20 cellular contexts compared by ENCODE assay signal in the genomic region with DNA sequence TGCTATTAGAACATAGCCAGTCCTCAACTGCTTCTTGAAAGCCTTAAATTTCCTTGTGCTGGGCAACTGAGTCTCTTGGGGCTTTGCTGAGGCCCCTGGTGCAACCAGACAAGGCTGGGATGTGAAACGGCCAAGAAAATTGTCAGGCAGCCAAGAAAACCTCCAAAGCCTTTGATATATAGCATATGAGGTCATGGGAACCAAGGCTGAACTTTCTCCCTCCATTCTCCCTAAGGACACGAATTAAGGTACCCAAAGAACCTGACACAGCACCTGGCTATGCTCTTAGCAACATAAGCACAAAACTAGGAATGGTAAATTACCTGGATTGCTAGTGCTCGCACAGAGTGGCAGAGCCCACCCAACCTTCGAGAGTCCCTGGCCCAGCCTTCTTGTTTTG.
DNase-seq lines count a peak whose midpoint lies in the region; ATAC-seq and TF ChIP-seq lines count a peak whose summit lies in the region.
"Had no signal": no experiment of that assay in that cellular context is flagged by ENCODE, and none has a peak within 500 bp of the region (broad histone marks: within the 10 kb centered on the region; RNA-seq: fewer than 3 reads in every experiment).

No MANE protein-coding gene starts in this region.

- no peaks in the 10 kb centered on the region for H3K36me3 ChIP-seq in SK-N-SH (replicated peaks in 1 of 2; ENCODE audit: control insufficient read depth in 1 of 2, insufficient read depth in 2 of 2, low read length in 1 of 2)
- H3K36me3 ChIP-seq: colonic mucosa, heart right ventricle, right lobe of liver had no signal

- WGBS in SK-N-SH (ENCODE audit: low lambda C conversion rate), result 28% methylated on average over 4 of the region's 4 CpGs

- CTCF ChIA-PET in SK-N-SH (lab: Yijun Ruan, JAX), result no interaction called here

- no peak for TF ChIP-seq EP300 in SK-N-SH (IDR thresholded peaks at IDR 0.05; ENCODE audit: borderline replicate concordance in 1 of 2, low read depth in 1 of 2, low read length in 1 of 2)

- no peaks in the 10 kb centered on the region for H3F3A ChIP-seq in SK-N-SH (replicated peaks; ENCODE audit: insufficient read depth)

- no peak overlapping the region for H3K9ac ChIP-seq in SK-N-SH

- H3K4me2 ChIP-seq in SK-N-SH, result no peak overlapping the region

- TF ChIP-seq RAD21 in SK-N-SH (IDR thresholded peaks at IDR 0.05; ENCODE audit: low read length), result no peak

- no peaks in the 10 kb centered on the region for H4K20me1 ChIP-seq in SK-N-SH (ENCODE audit: insufficient read depth)

- DNase-seq in SK-N-SH (no peak), NCI-H774 (lab: John Stamatoyannopoulos, UW) (peak; percentile 3), fibroblast of the aortic adventitia (ENCODE audit: low read depth) (peak; percentile 2), skeletal muscle cell (ENCODE audit: low read depth) (peak; percentile 1), GDM1 (lab: John Stamatoyannopoulos, UW) (no peak)
- DNase-seq: activated CD4-positive, alpha-beta T cell treated with anti-CD3 and anti-CD28 coated beads for 1 hour; activated naive CD4-positive, alpha-beta T cell treated with anti-CD3 and anti-CD28 coated beads for 36 hours; activated T-cell treated with anti-CD3 and anti-CD28 coated beads, Interleukin-2, amount 50 U/mL, for 48 hours; colonic mucosa; endodermal cell; IMR-90; NCI-H187 treated with DMSO at 0.1 percent for 48 hours; NCI-H510A treated with DMSO at 0.1 percent for 48 hours; right lobe of liver; stimulated activated CD4-positive, alpha-beta T cell treated with anti-CD3 and anti-CD28 coated beads, Interleukin-15, amount 100 ng/mL, for 24 hours had no signal

- H3K4me3 ChIP-seq in SK-N-SH (ENCODE audit: low read depth in 2 of 2, low read length in 1 of 2), result no peak overlapping the region
- no peak overlapping the region for H3K4me3 ChIP-seq in fibroblast of the aortic adventitia (ENCODE audit: low read depth, low read length)
- H3K4me3 ChIP-seq in skeletal muscle cell (ENCODE audit: low read depth, low read length), result no peak overlapping the region
- H3K4me3 ChIP-seq: colonic mucosa, heart right ventricle, right lobe of liver had no signal

- no peaks in the 10 kb centered on the region for H3K9me2 ChIP-seq in SK-N-SH

- H3K4me1 ChIP-seq in SK-N-SH (ENCODE audit: control insufficient read depth in 1 of 2, insufficient read depth in 2 of 2, low read depth in 1 of 2, low read length in 1 of 2), result no peaks in the 10 kb centered on the region
- H3K4me1 ChIP-seq: colonic mucosa, right lobe of liver had no signal

- TF ChIP-seq CTCF in SK-N-SH (IDR thresholded peaks at IDR 0.05) (no peak), fibroblast of the aortic adventitia (IDR thresholded peaks at IDR 0.05; ENCODE audit: insufficient read depth, low read length) (no peak)

- H3K27me3 ChIP-seq in SK-N-SH (ENCODE audit: insufficient read depth), result no peaks in the 10 kb centered on the region
- H3K27me3 ChIP-seq: colonic mucosa, heart right ventricle, right lobe of liver had no signal

- no peak for ATAC-seq in SK-N-SH treated with all-trans-retinoic acid at 6 μM for 48 hours
- ATAC-seq in HG02759 (IDR thresholded peaks at IDR 0.05; ENCODE audit: unreplicated experiment), result no peak
- ATAC-seq in HG02763 (IDR thresholded peaks at IDR 0.05; ENCODE audit: unreplicated experiment), result no peak
- ATAC-seq: right lobe of liver had no signal

- POLR2A ChIA-PET in SK-N-SH (lab: Yijun Ruan, JAX), result no interaction called here

- H3K27ac ChIP-seq in SK-N-SH (ENCODE audit: low read depth in 2 of 2, low read length in 1 of 2), result no peak overlapping the region
- H3K27ac ChIP-seq: C4-2B, colonic mucosa, right lobe of liver had no signal

- H2AFZ ChIP-seq in SK-N-SH (ENCODE audit: low read depth), result no peak overlapping the region

- H3K9me3 ChIP-seq in SK-N-SH, result no peaks in the 10 kb centered on the region
- H3K9me3 ChIP-seq: colonic mucosa, heart right ventricle, right lobe of liver had no signal

- H3K79me2 ChIP-seq in SK-N-SH (ENCODE audit: insufficient read depth), result no peaks in the 10 kb centered on the region

TF ChIP-seq in SK-N-SH, 30 proteins besides CTCF, POLR2A, EP300 and RAD21:
- TF ChIP-seq FOXM1 (IDR thresholded peaks at IDR 0.05; ENCODE audit: low read depth), result no peak
- TF ChIP-seq, protein P1, sequence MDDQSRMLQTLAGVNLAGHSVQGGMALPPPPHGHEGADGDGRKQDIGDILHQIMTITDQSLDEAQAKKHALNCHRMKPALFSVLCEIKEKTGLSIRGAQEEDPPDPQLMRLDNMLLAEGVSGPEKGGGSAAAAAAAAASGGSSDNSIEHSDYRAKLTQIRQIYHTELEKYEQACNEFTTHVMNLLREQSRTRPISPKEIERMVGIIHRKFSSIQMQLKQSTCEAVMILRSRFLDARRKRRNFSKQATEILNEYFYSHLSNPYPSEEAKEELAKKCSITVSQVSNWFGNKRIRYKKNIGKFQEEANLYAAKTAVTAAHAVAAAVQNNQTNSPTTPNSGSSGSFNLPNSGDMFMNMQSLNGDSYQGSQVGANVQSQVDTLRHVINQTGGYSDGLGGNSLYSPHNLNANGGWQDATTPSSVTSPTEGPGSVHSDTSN (IDR thresholded peaks at IDR 0.05), result peak; percentile 26; the same call in 1 of the 2 replicates

TF ChIP-seq in SK-N-SH treated with all-trans-retinoic acid at 6 μM for 48 hours, 23 proteins besides CTCF, POLR2A, EP300 and RAD21:
- TF ChIP-seq BACH2 (CRISPR knock-in tag; IDR thresholded peaks at IDR 0.05; ENCODE audit: borderline replicate concordance) (no peak), ISL1 (CRISPR knock-in tag; IDR thresholded peaks at IDR 0.05) (no peak), ZFP30 (CRISPR knock-in tag; IDR thresholded peaks at IDR 0.05) (no peak), TCF4 (CRISPR knock-in tag; IDR thresholded peaks at IDR 0.05; ENCODE audit: borderline replicate concordance) (no peak), ZC3H10 (CRISPR knock-in tag; IDR thresholded peaks at IDR 0.05) (no peak), ZNF8 (CRISPR knock-in tag; IDR thresholded peaks at IDR 0.05) (no peak)
- TF ChIP-seq, protein P2, sequence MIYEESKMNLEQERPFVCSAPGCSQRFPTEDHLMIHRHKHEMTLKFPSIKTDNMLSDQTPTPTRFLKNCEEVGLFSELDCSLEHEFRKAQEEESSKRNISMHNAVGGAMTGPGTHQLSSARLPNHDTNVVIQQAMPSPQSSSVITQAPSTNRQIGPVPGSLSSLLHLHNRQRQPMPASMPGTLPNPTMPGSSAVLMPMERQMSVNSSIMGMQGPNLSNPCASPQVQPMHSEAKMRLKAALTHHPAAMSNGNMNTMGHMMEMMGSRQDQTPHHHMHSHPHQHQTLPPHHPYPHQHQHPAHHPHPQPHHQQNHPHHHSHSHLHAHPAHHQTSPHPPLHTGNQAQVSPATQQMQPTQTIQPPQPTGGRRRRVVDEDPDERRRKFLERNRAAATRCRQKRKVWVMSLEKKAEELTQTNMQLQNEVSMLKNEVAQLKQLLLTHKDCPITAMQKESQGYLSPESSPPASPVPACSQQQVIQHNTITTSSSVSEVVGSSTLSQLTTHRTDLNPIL (CRISPR knock-in tag; IDR thresholded peaks at IDR 0.05; ENCODE audit: low read depth), result no peak
- TF ChIP-seq, protein P3, sequence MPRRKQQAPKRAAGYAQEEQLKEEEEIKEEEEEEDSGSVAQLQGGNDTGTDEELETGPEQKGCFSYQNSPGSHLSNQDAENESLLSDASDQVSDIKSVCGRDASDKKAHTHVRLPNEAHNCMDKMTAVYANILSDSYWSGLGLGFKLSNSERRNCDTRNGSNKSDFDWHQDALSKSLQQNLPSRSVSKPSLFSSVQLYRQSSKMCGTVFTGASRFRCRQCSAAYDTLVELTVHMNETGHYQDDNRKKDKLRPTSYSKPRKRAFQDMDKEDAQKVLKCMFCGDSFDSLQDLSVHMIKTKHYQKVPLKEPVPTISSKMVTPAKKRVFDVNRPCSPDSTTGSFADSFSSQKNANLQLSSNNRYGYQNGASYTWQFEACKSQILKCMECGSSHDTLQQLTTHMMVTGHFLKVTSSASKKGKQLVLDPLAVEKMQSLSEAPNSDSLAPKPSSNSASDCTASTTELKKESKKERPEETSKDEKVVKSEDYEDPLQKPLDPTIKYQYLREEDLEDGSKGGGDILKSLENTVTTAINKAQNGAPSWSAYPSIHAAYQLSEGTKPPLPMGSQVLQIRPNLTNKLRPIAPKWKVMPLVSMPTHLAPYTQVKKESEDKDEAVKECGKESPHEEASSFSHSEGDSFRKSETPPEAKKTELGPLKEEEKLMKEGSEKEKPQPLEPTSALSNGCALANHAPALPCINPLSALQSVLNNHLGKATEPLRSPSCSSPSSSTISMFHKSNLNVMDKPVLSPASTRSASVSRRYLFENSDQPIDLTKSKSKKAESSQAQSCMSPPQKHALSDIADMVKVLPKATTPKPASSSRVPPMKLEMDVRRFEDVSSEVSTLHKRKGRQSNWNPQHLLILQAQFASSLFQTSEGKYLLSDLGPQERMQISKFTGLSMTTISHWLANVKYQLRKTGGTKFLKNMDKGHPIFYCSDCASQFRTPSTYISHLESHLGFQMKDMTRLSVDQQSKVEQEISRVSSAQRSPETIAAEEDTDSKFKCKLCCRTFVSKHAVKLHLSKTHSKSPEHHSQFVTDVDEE (CRISPR knock-in tag; IDR thresholded peaks at IDR 0.05), result no peak
TF ChIP-seq in SK-N-SH treated with all-trans-retinoic acid at 6 μM for 48 hours: peak in this region for 0.

Comparison
In these comparisons a context has a peak if more than half of its experiments do, and no peak if none do; other contexts are left out.
1. DNase-seq: peak in NCI-H774 (single experiment), fibroblast of the aortic adventitia (single experiment) and skeletal muscle cell (single experiment); none in SK-N-SH (single experiment) and GDM1 (single experiment).